ENCODE assay signal across 9 cellular contexts in genomic region chr9:136978073-136978864, GRCh38. TPM values are rescaled to one million over a fixed set of nuclear protein-coding genes. Genes with fewer than 3 reads are reported as not detected.
DNase-seq lines count a peak whose midpoint lies in the region; FAIRE-seq and TF ChIP-seq lines count a peak whose summit lies in the region.
"Had no signal": no experiment of that assay in that cellular context is flagged by ENCODE, and none has a peak within 500 bp of the region (broad histone marks: within the 10 kb centered on the region; RNA-seq: fewer than 3 reads in every experiment).

No MANE protein-coding gene starts in this region.

- H3K36me3 ChIP-seq in A673 (ENCODE audit: insufficient read depth, low read length, poor library complexity, severe bottlenecking): no peaks in the 10 kb centered on the region
- no peaks in the 10 kb centered on the region for H3K36me3 ChIP-seq in HUES48 (ENCODE audit: control insufficient read depth, insufficient read depth, low read length)
- H3K36me3 ChIP-seq in small intestine (ENCODE audit: control insufficient read depth in 2 of 2, insufficient read depth in 2 of 2, low read length in 2 of 2): no peaks in the 10 kb centered on the region

- H3K9me3 ChIP-seq in A673 (ENCODE audit: low read depth, low read length, poor library complexity, severe bottlenecking): no peaks in the 10 kb centered on the region
- no peaks in the 10 kb centered on the region for H3K9me3 ChIP-seq in HUES48 (ENCODE audit: control insufficient read depth, insufficient read depth, low read length)
- H3K9me3 ChIP-seq in iPS-18c (ENCODE audit: control insufficient read depth, insufficient read depth, low read length): peaks cover 2% of the 10 kb centered on the region
- no peaks in the 10 kb centered on the region for H3K9me3 ChIP-seq in small intestine (ENCODE audit: control insufficient read depth, low read depth)

- no peak overlapping the region for H3K27ac ChIP-seq in A673 (ENCODE audit: low read depth, low read length, poor library complexity, severe bottlenecking)
- H3K27ac ChIP-seq in HUES48 (ENCODE audit: low read depth, low read length): no peak overlapping the region
- H3K27ac ChIP-seq in small intestine (ENCODE audit: low read depth in 1 of 2, low read length in 1 of 2): no peak overlapping the region

- no peaks in the 10 kb centered on the region for H3K4me1 ChIP-seq in A673 (ENCODE audit: insufficient read depth, low read length, poor library complexity, severe bottlenecking)
- H3K4me1 ChIP-seq in HUES48 (ENCODE audit: control insufficient read depth, insufficient read depth, low read length): peaks cover 5% of the 10 kb centered on the region; the same call in 1 of the 2 replicates
- H3K4me1 ChIP-seq in small intestine (ENCODE audit: control insufficient read depth in 2 of 2, insufficient read depth in 1 of 2, low read depth in 1 of 2, low read length in 1 of 2): no peaks in the 10 kb centered on the region

- H3K4me3 ChIP-seq in A673 (ENCODE audit: low read depth, low read length, poor library complexity, severe bottlenecking): peak overlapping the region; percentile 50
- H3K4me3 ChIP-seq in HUES48 (ENCODE audit: low read depth, low read length): peak overlapping the region; percentile 80
- peak overlapping the region; percentile 46 for H3K4me3 ChIP-seq in WI38 (ENCODE audit: low read depth, low read length)
- peak overlapping the region; percentile 61 for H3K4me3 ChIP-seq in iPS-18c (ENCODE audit: insufficient read depth, low read depth, low read length)
- peak overlapping the region; percentile 18 to 19 for H3K4me3 ChIP-seq in small intestine (ENCODE audit: low read depth in 1 of 2, low read length in 2 of 2)

- POLR2A ChIA-PET in A673 (lab: Charles Lee; ENCODE audit: low non-redundant PET): no interaction called here

- no peaks in the 10 kb centered on the region for H3K9me3 Mint-ChIP-seq in HFFc6

- TF ChIP-seq CTCF in A673 (conservative IDR thresholded peaks at IDR 0.05; ENCODE audit: low read depth, low read length): no peak
- no peak for TF ChIP-seq CTCF in WI38 (IDR thresholded peaks at IDR 0.05; ENCODE audit: low read depth, low read length)
- TF ChIP-seq CTCF in HFFc6 (IDR thresholded peaks at IDR 0.05): no peak

- intact Hi-C loops in A673 (cut with micrococcal nuclease; ENCODE audit: unreplicated experiment): no loop called here

- DNase-seq in A673 (ENCODE audit: low spot score) (peak; percentile 79), T47D (ENCODE audit: low read depth in 1 of 2, low spot score in 1 of 2) (peak; percentile 94 to 99), small intestine (peak; percentile 16), NCI-H2107 (lab: John Stamatoyannopoulos, UW) (no peak), HFFc6 (no peak)

- H3K27me3 Mint-ChIP-seq in HFFc6 (ENCODE audit: insufficient read depth): peaks cover 5% of the 10 kb centered on the region

- H3K36me3 Mint-ChIP-seq in HFFc6 (ENCODE audit: low read depth): no peaks in the 10 kb centered on the region

- H3K27me3 ChIP-seq in A673 (replicated peaks; ENCODE audit: insufficient read depth, low read depth, low read length, poor library complexity) (no peaks in the 10 kb centered on the region), HUES48 (ENCODE audit: control insufficient read depth, insufficient read depth, low read length) (peaks cover 10% of the 10 kb centered on the region), small intestine (ENCODE audit: control insufficient read depth in 2 of 2, insufficient read depth in 2 of 2, low read length in 2 of 2) (no peaks in the 10 kb centered on the region)

- H3K4me1 Mint-ChIP-seq in HFFc6 (ENCODE audit: low read depth): peaks cover 5% of the 10 kb centered on the region; the same call in 1 of the 2 replicates

- BruUV-seq in A673 (replicated peaks; lab: Mats Ljungman, UMichigan): no TSS peak

- in situ Hi-C loops in T47D (cut with HindIII; ENCODE audit: low pct_unique_long_range_greater_than_20kb, low sequenced_read_pairs): no loop called here

- WGBS in small intestine, 3 donors: 3 to 5% (median 4%) methylated on average over 37 to 78 of the region's 78 CpGs

- CTCF ChIA-PET in A673 (lab: Charles Lee): interaction anchor here (0.5 to 0.7 kb wide), 9 partner anchors 13 to 711 kb away, joined by 3 to 9 read pairs (median 6); partner anchors contain the start of gene NPDC1

- no peak overlapping the region for H3K9ac ChIP-seq in HUES48 (ENCODE audit: low read depth, low read length)

- no peak overlapping the region for H3K27ac Mint-ChIP-seq in HFFc6

- FAIRE-seq in small intestine (lab: Jason Lieb, UNC): no peak

- no peak overlapping the region for H3K4me3 Mint-ChIP-seq in HFFc6

RNA-seq across cellular contexts. Expression of gene PTGDS, which starts 1.0 kb away (rescaled TPM):
- not detected in 2 replicates for total RNA-seq in A673 (2021)
- polyA plus RNA-seq in small intestine: 10 to 100 TPM in 2 of 3 donors, 1 to 10 TPM in 1; 2.0 to 38.0 (median 36.7) TPM
- total RNA-seq in HFFc6 (2021; fragmentation: NEBNext Ultra II Directional; extraction: Animal tissue kit (Norgen Biotek cat#: 25700)): not detected
- total RNA-seq: glomerular endothelial cell had no signal

RNA-seq across cellular contexts. Expression of gene LCNL1, which starts 4.5 kb away (rescaled TPM):
- total RNA-seq in A673 (2021): not detected in 2 replicates
- under 1 TPM in 1 of 3 donors, not detected in 2; 0.16 TPM for polyA plus RNA-seq in small intestine
- total RNA-seq in HFFc6 (2021; fragmentation: NEBNext Ultra II Directional; extraction: Animal tissue kit (Norgen Biotek cat#: 25700)): not detected
- total RNA-seq: glomerular endothelial cell had no signal

RNA-seq across cellular contexts. Expression of gene PAXX, which starts 14.0 kb away (rescaled TPM):
- total RNA-seq in A673 (2021): 91.5 and 99.5 TPM in 2 replicates
- polyA plus RNA-seq in small intestine: 10 to 100 TPM; 75.5 to 85.9 (median 75.6) TPM
- 10 to 100 TPM; 26.0 to 42.6 (median 29.0) TPM for total RNA-seq in HFFc6 (2021; fragmentation: NEBNext Ultra II Directional; extraction: Animal tissue kit (Norgen Biotek cat#: 25700))

RNA-seq across cellular contexts. Expression of gene CLIC3, which starts 18.1 kb away (rescaled TPM):
- not detected in 2 replicates for total RNA-seq in A673 (2021)
- polyA plus RNA-seq in small intestine: 1 to 10 TPM in 2 of 3 donors, not detected in 1; 1.4 to 6.2 TPM
- total RNA-seq in HFFc6 (2021; fragmentation: NEBNext Ultra II Directional; extraction: Animal tissue kit (Norgen Biotek cat#: 25700)): 10 to 100 TPM in 2 of 6 experiments, 1 to 10 TPM in 4; 2.7 to 14.6 (median 4.0) TPM

RNA-seq across cellular contexts. Expression of gene LCN12, which starts 26.2 kb away (rescaled TPM):
- 1.1 TPM in 1 of 2 replicates, not detected in the other for total RNA-seq in A673 (2021)
- 1 to 10 TPM in 2 of 3 donors, not detected in 1; 2.2 to 3.4 TPM for polyA plus RNA-seq in small intestine
- total RNA-seq in HFFc6 (2021; fragmentation: NEBNext Ultra II Directional; extraction: Animal tissue kit (Norgen Biotek cat#: 25700)): under 1 TPM in 2 of 6 experiments, not detected in 4; 0.14 to 0.31 TPM
- total RNA-seq: glomerular endothelial cell had no signal

Comparison
In these comparisons a context has a peak if more than half of its experiments do, and no peak if none do; other contexts are left out.
1. DNase-seq: peak in A673 (single experiment), T47D (2 of 2) and small intestine (single experiment); none in NCI-H2107 (single experiment) and HFFc6 (single experiment).
2. H3K4me3 ChIP-seq: peak in every context shown above with its lines; median percentile 80 in HUES48; 61 in iPS-18c; 50 in A673; 46 in WI38; 18 in small intestine.